ENCODE assay signal across 8 cellular contexts in the genomic region with DNA sequence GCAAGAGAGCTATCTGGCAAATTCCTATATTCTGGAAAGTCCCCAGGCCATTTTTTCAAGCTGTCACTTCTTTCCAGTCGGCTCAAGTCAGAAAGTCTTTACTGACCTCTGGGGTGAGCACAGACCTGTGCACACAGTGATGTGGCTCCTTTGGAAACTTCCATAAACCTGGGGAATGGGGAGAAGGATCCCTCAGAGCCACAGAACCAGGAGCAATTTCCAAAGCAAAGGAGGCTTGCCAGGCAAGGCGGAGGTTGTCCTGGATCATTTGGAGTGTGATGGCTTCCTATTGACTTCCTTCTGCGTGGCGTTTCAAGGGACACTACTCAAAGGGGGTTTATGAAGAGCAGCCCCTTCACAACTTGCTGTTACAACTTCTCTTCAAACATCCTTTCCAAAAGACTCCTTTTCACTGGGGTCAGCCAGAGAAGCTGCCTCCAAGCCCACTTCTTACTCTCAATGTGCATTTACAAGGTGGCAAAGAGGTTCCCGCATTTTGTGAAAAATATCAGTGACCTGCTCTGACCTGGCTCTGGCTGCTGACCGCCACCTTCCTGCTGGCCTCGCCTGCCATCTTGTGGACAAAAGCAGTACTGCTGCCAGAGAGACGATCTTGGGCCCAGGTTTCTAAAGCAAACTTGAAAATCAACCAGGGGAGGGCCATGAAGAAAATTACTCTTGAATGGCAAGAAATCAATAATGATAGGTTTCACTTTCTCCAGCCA. TPM values are rescaled to one million over a fixed set of nuclear protein-coding genes. Genes with fewer than 3 reads are reported as not detected.
A peak's percentile ranks its signal among the peaks of the same experiment; 100 is the strongest.
DNase-seq lines count a peak whose midpoint lies in the region; ATAC-seq and TF ChIP-seq lines count a peak whose summit lies in the region.

No MANE protein-coding gene starts in this region.

- no peak overlapping the region for H3K4me3 ChIP-seq in GM12865 (ENCODE audit: low read depth, low read length)
- H3K4me3 ChIP-seq in epithelial cell of proximal tubule (ENCODE audit: low read depth, low read length): no peak overlapping the region
- H3K4me3 ChIP-seq in muscle layer of duodenum (ENCODE audit: low read depth in 1 of 2, low read length in 2 of 2): no peak overlapping the region

- ATAC-seq in HG03064 (IDR thresholded peaks at IDR 0.05; ENCODE audit: low read depth, unreplicated experiment) (peak; percentile 49), HG03175 (IDR thresholded peaks at IDR 0.05; ENCODE audit: unreplicated experiment) (no peak)

- peak; percentile 96 for TF ChIP-seq CTCF in GM12865 (IDR thresholded peaks at IDR 0.05; ENCODE audit: insufficient read depth, low read depth, low read length, missing control alignments)
- TF ChIP-seq CTCF in epithelial cell of proximal tubule (conservative IDR thresholded peaks at IDR 0.05; ENCODE audit: low read depth, low read length): peak; percentile 100

- no peaks in the 10 kb centered on the region for H3K27me3 ChIP-seq in muscle layer of duodenum (ENCODE audit: low read depth, low read length)

- H3K27ac ChIP-seq in muscle layer of duodenum (ENCODE audit: low read length): peak overlapping the region; percentile 54

- H3K4me1 ChIP-seq in muscle layer of duodenum (ENCODE audit: control insufficient read depth in 1 of 2, insufficient read depth in 2 of 2, low read length in 2 of 2): peaks cover 10 to 26% of the 10 kb centered on the region in 2 donors

- H3K36me3 ChIP-seq in muscle layer of duodenum (ENCODE audit: control insufficient read depth in 1 of 2, insufficient read depth in 2 of 2, low read length in 2 of 2): no peaks in the 10 kb centered on the region

- no peaks in the 10 kb centered on the region for H3K9me3 ChIP-seq in muscle layer of duodenum (ENCODE audit: control insufficient read depth in 1 of 2, low read length in 2 of 2)

- DNase-seq in GM12865 (ENCODE audit: low read depth) (peak; percentile 81), NOMO-1 treated with dmso at 0.1 percent for 144 hours (lab: John Stamatoyannopoulos, UW; ENCODE audit: unreplicated experiment) (peak; percentile 59), epithelial cell of proximal tubule (ENCODE audit: low read depth) (no peak)
- DNase-seq in activated CD8-positive, alpha-beta memory T cell treated with anti-CD3 and anti-CD28 coated beads, Interleukin-2, amount 50 U/mL, for 24 hours (ENCODE audit: extremely low read depth): peak; percentile 31
- DNase-seq in stimulated activated CD8-positive, alpha-beta memory T cell treated with anti-CD3 and anti-CD28 coated beads, Interleukin-7, amount 100 ng/mL, for 4 hours (ENCODE audit: low read depth in 2 of 2): peak; percentile 37 to 47

RNA-seq across cellular contexts. Expression of a gene that starts 18.2 kb away (rescaled TPM):
- not detected in 2 replicates for total RNA-seq in epithelial cell of proximal tubule
